9 cellular contexts compared by ENCODE assay signal in the genomic region with DNA sequence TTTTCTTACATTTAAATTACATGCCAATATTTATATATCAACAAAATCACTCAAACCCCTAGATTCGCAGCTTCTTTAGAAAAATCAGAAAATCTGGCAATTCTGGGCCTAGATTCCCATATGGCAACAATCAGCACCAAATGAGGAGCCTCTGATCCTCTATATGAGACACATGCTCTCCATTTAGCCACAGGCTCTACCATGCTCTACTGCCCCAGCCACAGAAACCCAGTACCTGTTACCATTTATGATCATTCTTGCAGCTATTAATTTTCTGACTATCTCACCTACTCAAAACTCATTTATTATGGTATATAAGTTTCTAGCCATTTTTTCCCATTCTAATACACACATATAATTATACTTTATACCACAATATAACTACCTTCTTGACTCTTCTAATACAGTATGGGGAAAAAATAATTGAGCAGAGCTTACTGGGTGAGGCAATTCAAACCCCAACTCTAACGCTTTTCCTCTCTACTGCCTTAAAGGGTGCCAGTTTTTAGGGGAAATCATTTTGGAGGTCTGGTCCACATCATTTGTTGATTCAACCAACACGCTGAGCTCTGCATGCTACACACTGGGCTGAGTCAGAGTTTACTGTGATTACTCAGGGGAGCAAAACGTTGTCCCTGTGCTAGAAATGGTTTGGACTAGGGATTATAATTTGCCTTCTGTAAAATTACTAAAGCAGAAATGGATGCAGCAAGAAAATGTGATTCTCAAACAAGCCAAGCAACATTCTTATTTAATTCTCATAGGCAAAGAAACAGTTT. TPM values are rescaled to one million over a fixed set of nuclear protein-coding genes. Genes with fewer than 3 reads are reported as not detected.
A peak's percentile ranks its signal among the peaks of the same experiment; 100 is the strongest.
DNase-seq lines count a peak whose midpoint lies in the region; ATAC-seq and TF ChIP-seq lines count a peak whose summit lies in the region.
"Had no signal": no experiment of that assay in that cellular context is flagged by ENCODE, and none has a peak within 500 bp of the region (broad histone marks: within the 10 kb centered on the region; RNA-seq: fewer than 3 reads in every experiment).

No MANE protein-coding gene starts in this region.

- H3K9me3 ChIP-seq in mammary epithelial cell (replicated peaks; ENCODE audit: insufficient read depth, low read length), result no peaks in the 10 kb centered on the region
- no peaks in the 10 kb centered on the region for H3K9me3 ChIP-seq in right lobe of liver
- no peaks in the 10 kb centered on the region for H3K9me3 ChIP-seq in vagina

- DNase-seq in mammary epithelial cell (peak; percentile 62), right lobe of liver (no peak), vagina (ENCODE audit: extremely low spot score in 2 of 2) (no peak), HPDE6-E6E7 (ENCODE audit: extremely low spot score) (no peak), GM13976 (ENCODE audit: low spot score) (no peak)
- no peak for DNase-seq in effector CD4-positive, alpha-beta T cell
- DNase-seq: KG1 had no signal

- no peak overlapping the region for H3K9ac ChIP-seq in mammary epithelial cell (ENCODE audit: insufficient read depth, low read length)

- dilution Hi-C loops in mammary epithelial cell (cut with HindIII; ENCODE audit: low sequenced_read_pairs), result no loop called here

- no TSS peak for BruUV-seq in mammary epithelial cell (replicated peaks; lab: Mats Ljungman, UMichigan)

- peaks cover 99% of the 10 kb centered on the region for H3K79me2 ChIP-seq in mammary epithelial cell (ENCODE audit: insufficient read depth, low read length)

- H3K4me2 ChIP-seq in mammary epithelial cell (ENCODE audit: insufficient read depth, low read depth, low read length), result peak overlapping the region; percentile 20

- H3K4me3 ChIP-seq in mammary epithelial cell (replicated peaks in 1 of 3; ENCODE audit: insufficient read depth in 1 of 3, low read depth in 2 of 3, low read length in 3 of 3), result no peak overlapping the region
- H3K4me3 ChIP-seq in right lobe of liver, result no peak overlapping the region
- H3K4me3 ChIP-seq in vagina, result no peak overlapping the region

- H3K36me3 ChIP-seq in mammary epithelial cell (ENCODE audit: insufficient read depth, low read length), result peaks cover 9% of the 10 kb centered on the region
- no peaks in the 10 kb centered on the region for H3K36me3 ChIP-seq in right lobe of liver
- H3K36me3 ChIP-seq in vagina, result no peaks in the 10 kb centered on the region

- TF ChIP-seq CTCF in mammary epithelial cell (conservative IDR thresholded peaks at IDR 0.05 in 1 of 2, IDR thresholded peaks at IDR 0.05 in 1 of 2; ENCODE audit: extremely low read depth in 1 of 2, insufficient read depth in 1 of 2, low read depth in 1 of 2, low read length in 2 of 2), result no peak
- TF ChIP-seq CTCF in right lobe of liver (IDR thresholded peaks at IDR 0.05), result no peak
- TF ChIP-seq CTCF in vagina (IDR thresholded peaks at IDR 0.05), result no peak
- TF ChIP-seq CTCF in GM13976 (IDR thresholded peaks at IDR 0.05; ENCODE audit: borderline replicate concordance, control extremely low read depth, extremely low read depth, insufficient read depth, missing control alignments), result no peak

- H2AFZ ChIP-seq in mammary epithelial cell (ENCODE audit: low read depth, low read length), result no peak overlapping the region

- CTCF ChIA-PET in mammary epithelial cell (lab: Charles Lee; ENCODE audit: low non-redundant PET), result no interaction called here

- peak; percentile 43 for ATAC-seq in HG02870 (IDR thresholded peaks at IDR 0.05; ENCODE audit: unreplicated experiment)
- peak; percentile 50 to 69 (median 54) for ATAC-seq in right lobe of liver
- ATAC-seq: HCT116 had no signal

- H3K27ac ChIP-seq in mammary epithelial cell (ENCODE audit: insufficient read depth, low read depth, low read length), result peak overlapping the region; percentile 44
- peak overlapping the region; percentile 60 to 85 (median 83) for H3K27ac ChIP-seq in right lobe of liver
- peak overlapping the region; percentile 91 for H3K27ac ChIP-seq in vagina

- H3K4me1 ChIP-seq in mammary epithelial cell (ENCODE audit: insufficient read depth, low read length) (peaks cover 65% of the 10 kb centered on the region), right lobe of liver (peaks cover 0 to 69% (median 19%) of the 10 kb centered on the region in 4 donors), vagina (peaks cover 80% of the 10 kb centered on the region)

- H3K27me3 ChIP-seq in mammary epithelial cell (ENCODE audit: insufficient read depth, low read length), result no peaks in the 10 kb centered on the region
- H3K27me3 ChIP-seq in right lobe of liver, result no peaks in the 10 kb centered on the region
- no peaks in the 10 kb centered on the region for H3K27me3 ChIP-seq in vagina

- H4K20me1 ChIP-seq in mammary epithelial cell (ENCODE audit: insufficient read depth, low read length), result no peaks in the 10 kb centered on the region

- in situ Hi-C loops in mammary epithelial cell (cut with MboI; ENCODE audit: low sequenced_read_pairs in 2 of 2), result no loop called here
- in situ Hi-C loops in GM13976 (cut with MboI; ENCODE audit: low sequenced_read_pairs, unreplicated experiment), result no loop called here

- intact Hi-C loops in mammary epithelial cell (cut with micrococcal nuclease), result no loop called here
- intact Hi-C loops in right lobe of liver (cut with DNase I), result no loop called here
- intact Hi-C loops in vagina (cut with DNase I), result no loop called here

- WGBS in mammary epithelial cell (ENCODE audit: low coverage, missing lambda C conversion rate), result 48% methylated on average over 4 of the region's 4 CpGs
- WGBS in right lobe of liver (ENCODE audit: insufficient coverage, low coverage, low lambda C conversion rate, missing lambda C conversion rate), result 37% methylated on average over 4 of the region's 4 CpGs

- TF ChIP-seq POLR2A in right lobe of liver (IDR thresholded peaks at IDR 0.05) (no peak), vagina (IDR thresholded peaks at IDR 0.05) (no peak)

RNA-seq across cellular contexts. Expression of a gene that starts 11.6 kb away (rescaled TPM):
- total RNA-seq in mammary epithelial cell (100 to 1,000 TPM; 105 to 364 TPM), right lobe of liver (100 to 1,000 TPM in 1 of 6 experiments, 10 to 100 TPM in 5; 63.9 to 105 (median 82.1) TPM), vagina (181 TPM)
- 290 TPM for polyA plus RNA-seq in mammary epithelial cell
- polyA minus RNA-seq in mammary epithelial cell, result 643 TPM
